Comparison of ENCODE assay signal across 9 cellular contexts in genomic region chr6:166419268-166419667, GRCh38. TPM values are rescaled to one million over a fixed set of nuclear protein-coding genes. Genes with fewer than 3 reads are reported as not detected.
DNase-seq lines count a peak whose midpoint lies in the region; ATAC-seq, FAIRE-seq and TF ChIP-seq lines count a peak whose summit lies in the region.
"Had no signal": no experiment of that assay in that cellular context is flagged by ENCODE, and none has a peak within 500 bp of the region (broad histone marks: within the 10 kb centered on the region; RNA-seq: fewer than 3 reads in every experiment).

No MANE protein-coding gene starts in this region.

- FAIRE-seq in frontal cortex (lab: Jason Lieb, UNC), result no peak

- TF ChIP-seq CTCF in fibroblast of villous mesenchyme (IDR thresholded peaks at IDR 0.05; ENCODE audit: insufficient read depth, low read depth, low read length), result no peak

- no peak overlapping the region for H3K4me3 ChIP-seq in fibroblast of villous mesenchyme (ENCODE audit: low read depth, low read length)

- intact Hi-C loops in left ventricle myocardium superior (cut with micrococcal nuclease), result no loop called here

- ATAC-seq in GM19324 (IDR thresholded peaks at IDR 0.05; ENCODE audit: low FRiP score, unreplicated experiment) (peak; percentile 87), HG03097 (IDR thresholded peaks at IDR 0.05; ENCODE audit: low FRiP score, unreplicated experiment) (peak; percentile 95), left ventricle myocardium superior (no peak)
- ATAC-seq: Panc1 had no signal

- DNase-seq in activated CD4-positive, alpha-beta T cell treated with anti-CD3 and anti-CD28 coated beads for 1 hour, result peak; percentile 42
- DNase-seq in fibroblast of villous mesenchyme (ENCODE audit: low read depth) (peak; percentile 49), left ventricle myocardium superior (no peak), epidermal melanocyte (ENCODE audit: insufficient read length, low spot score) (no peak), frontal cortex (ENCODE audit: low spot score in 2 of 2) (no peak), foreskin melanocyte (no peak)

RNA-seq across cellular contexts. Expression of gene MPC1, which starts 36.5 kb away (rescaled TPM):
- total RNA-seq in fibroblast of villous mesenchyme (15.1 and 22.0 TPM in 2 replicates), left ventricle myocardium superior (411 TPM), frontal cortex (69.7 TPM)

Comparison
In these comparisons a context has a peak if more than half of its experiments do, and no peak if none do; other contexts are left out.
1. DNase-seq: peak in activated CD4-positive, alpha-beta T cell treated with anti-CD3 and anti-CD28 coated beads for 1 hour (single experiment) and fibroblast of villous mesenchyme (single experiment); none in left ventricle myocardium superior (single experiment), epidermal melanocyte (single experiment), frontal cortex (0 of 2) and foreskin melanocyte (single experiment).